ENCODE assay signal across 17 cellular contexts in genomic region chr21:21712761-21713558, GRCh38.
DNase-seq lines count a peak whose midpoint lies in the region; ATAC-seq and TF ChIP-seq lines count a peak whose summit lies in the region.
"Had no signal": no experiment of that assay in that cellular context is flagged by ENCODE, and none has a peak within 500 bp of the region (broad histone marks: within the 10 kb centered on the region; RNA-seq: fewer than 3 reads in every experiment).

No MANE protein-coding gene starts in this region.

- no peak for TF ChIP-seq CTCF in SK-N-SH (IDR thresholded peaks at IDR 0.05)
- TF ChIP-seq CTCF in fibroblast of pulmonary artery (IDR thresholded peaks at IDR 0.05; ENCODE audit: low read length, missing control alignments): no peak

- no peak for TF ChIP-seq RAD21 in SK-N-SH (IDR thresholded peaks at IDR 0.05; ENCODE audit: low read length)

- H3K4me1 ChIP-seq in SK-N-SH (ENCODE audit: control insufficient read depth in 1 of 2, insufficient read depth in 2 of 2, low read depth in 1 of 2, low read length in 1 of 2) (peaks cover 0 to 45% of the 10 kb centered on the region in 2 experiments; a peak in 3 of 4 replicates), skeletal muscle satellite cell (ENCODE audit: control insufficient read depth, insufficient read depth, low read length) (peaks cover 24% of the 10 kb centered on the region)
- H3K4me1 ChIP-seq: gastrocnemius medialis, vagina had no signal

- H3K27ac ChIP-seq in SK-N-SH (ENCODE audit: low read depth in 2 of 2, low read length in 1 of 2): peak overlapping the region; percentile 82 to 93; a peak in 3 of 4 replicates
- H3K27ac ChIP-seq: gastrocnemius medialis, vagina, VCaP had no signal

- H4K20me1 ChIP-seq in SK-N-SH (ENCODE audit: insufficient read depth): no peaks in the 10 kb centered on the region

- no peaks in the 10 kb centered on the region for H3K9me2 ChIP-seq in SK-N-SH

- H3K4me3 ChIP-seq in SK-N-SH (ENCODE audit: low read depth in 2 of 2, low read length in 1 of 2) (peak overlapping the region in 1 of 2 experiments; percentile 10; a peak in 2 of 4 replicates), fibroblast of pulmonary artery (replicated peaks; ENCODE audit: low read depth, low read length) (no peak overlapping the region), skeletal muscle satellite cell (ENCODE audit: low read length) (no peak overlapping the region)
- H3K4me3 ChIP-seq: gastrocnemius medialis, lung, vagina had no signal

- H3K4me2 ChIP-seq in SK-N-SH (peak overlapping the region; percentile 38), skeletal muscle satellite cell (ENCODE audit: low read length) (peak overlapping the region; percentile 31)

- CTCF ChIA-PET in SK-N-SH (lab: Yijun Ruan, JAX): no interaction called here

- 45% methylated on average over 4 of the region's 4 CpGs for WGBS in SK-N-SH (ENCODE audit: low lambda C conversion rate)

- DNase-seq in GM04504 (ENCODE audit: low read depth): peak; percentile 38
- no peak for DNase-seq in SK-N-SH
- DNase-seq in fibroblast of pulmonary artery (ENCODE audit: low read depth): peak; percentile 78
- no peak for DNase-seq in NCI-H774 (lab: John Stamatoyannopoulos, UW)
- DNase-seq: activated CD8-positive, alpha-beta T cell treated with anti-CD3 and anti-CD28 coated beads, Interleukin-2, amount 10 ng/mL, durations not matched to agents 7 days and 5 days; CD4-positive, CD25-positive, alpha-beta regulatory T cell; gastrocnemius medialis; NCI-H1694; NCI-H526 treated with DMSO at 0.1 percent for 48 hours; PC-3; stimulated activated naive CD4-positive, alpha-beta T cell treated with Interleukin-2 at 50 U/mL for 16 hours had no signal

- no peaks in the 10 kb centered on the region for H3K79me2 ChIP-seq in SK-N-SH (ENCODE audit: insufficient read depth)

- H2AFZ ChIP-seq in SK-N-SH (ENCODE audit: low read depth): peak overlapping the region; percentile 67

- peak in 1 of 2 experiments; percentile 54; a peak in 1 of 4 replicates for TF ChIP-seq EP300 in SK-N-SH (IDR thresholded peaks at IDR 0.05; ENCODE audit: borderline replicate concordance in 1 of 2, low read depth in 1 of 2, low read length in 1 of 2)

- H3K27me3 ChIP-seq in SK-N-SH (ENCODE audit: insufficient read depth) (no peaks in the 10 kb centered on the region), skeletal muscle satellite cell (ENCODE audit: control insufficient read depth, insufficient read depth, low read length) (no peaks in the 10 kb centered on the region)
- H3K27me3 ChIP-seq: gastrocnemius medialis, vagina had no signal

- H3K9me3 ChIP-seq in SK-N-SH (no peaks in the 10 kb centered on the region; the same call in 1 of the 2 replicates), skeletal muscle satellite cell (replicated peaks; ENCODE audit: low read length) (no peaks in the 10 kb centered on the region)
- H3K9me3 ChIP-seq: gastrocnemius medialis, vagina had no signal

- H3F3A ChIP-seq in SK-N-SH (replicated peaks; ENCODE audit: insufficient read depth): peaks cover 50% of the 10 kb centered on the region

- ATAC-seq in GM21786 (IDR thresholded peaks at IDR 0.05; ENCODE audit: unreplicated experiment): no peak
- ATAC-seq in GM21528 (IDR thresholded peaks at IDR 0.05; ENCODE audit: low FRiP score, unreplicated experiment): no peak
- ATAC-seq: activated CD8-positive, alpha-beta T cell treated with anti-CD3 and anti-CD28 coated beads, Interleukin-2, amount 10 ng/mL, durations not matched to agents 7 days and 5 days; gastrocnemius medialis; PC-3 had no signal

- H3K9ac ChIP-seq in SK-N-SH (peak overlapping the region; percentile 57; the same call in 1 of the 2 replicates), skeletal muscle satellite cell (ENCODE audit: low read depth, low read length) (peak overlapping the region; percentile 37)

- POLR2A ChIA-PET in SK-N-SH (lab: Yijun Ruan, JAX): no interaction called here

- H3K36me3 ChIP-seq in SK-N-SH (replicated peaks in 1 of 2; ENCODE audit: control insufficient read depth in 1 of 2, insufficient read depth in 2 of 2, low read length in 1 of 2): peaks cover 0 to 6% of the 10 kb centered on the region in 2 experiments
- no peaks in the 10 kb centered on the region for H3K36me3 ChIP-seq in skeletal muscle satellite cell (ENCODE audit: insufficient read depth, low read length)
- H3K36me3 ChIP-seq: gastrocnemius medialis, vagina had no signal

TF ChIP-seq in SK-N-SH, 30 proteins besides CTCF, POLR2A, EP300 and RAD21:
- TF ChIP-seq, protein P1, sequence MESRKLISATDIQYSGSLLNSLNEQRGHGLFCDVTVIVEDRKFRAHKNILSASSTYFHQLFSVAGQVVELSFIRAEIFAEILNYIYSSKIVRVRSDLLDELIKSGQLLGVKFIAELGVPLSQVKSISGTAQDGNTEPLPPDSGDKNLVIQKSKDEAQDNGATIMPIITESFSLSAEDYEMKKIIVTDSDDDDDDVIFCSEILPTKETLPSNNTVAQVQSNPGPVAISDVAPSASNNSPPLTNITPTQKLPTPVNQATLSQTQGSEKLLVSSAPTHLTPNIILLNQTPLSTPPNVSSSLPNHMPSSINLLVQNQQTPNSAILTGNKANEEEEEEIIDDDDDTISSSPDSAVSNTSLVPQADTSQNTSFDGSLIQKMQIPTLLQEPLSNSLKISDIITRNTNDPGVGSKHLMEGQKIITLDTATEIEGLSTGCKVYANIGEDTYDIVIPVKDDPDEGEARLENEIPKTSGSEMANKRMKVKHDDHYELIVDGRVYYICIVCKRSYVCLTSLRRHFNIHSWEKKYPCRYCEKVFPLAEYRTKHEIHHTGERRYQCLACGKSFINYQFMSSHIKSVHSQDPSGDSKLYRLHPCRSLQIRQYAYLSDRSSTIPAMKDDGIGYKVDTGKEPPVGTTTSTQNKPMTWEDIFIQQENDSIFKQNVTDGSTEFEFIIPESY (IDR thresholded peaks at IDR 0.05; ENCODE audit: borderline replicate concordance, low read depth): no peak
- no peak for TF ChIP-seq RFX5 (IDR thresholded peaks at IDR 0.05; ENCODE audit: low read length)
- TF ChIP-seq FOXM1 (IDR thresholded peaks at IDR 0.05; ENCODE audit: low read depth): no peak
- TF ChIP-seq TEAD4 (IDR thresholded peaks at IDR 0.05; ENCODE audit: borderline replicate concordance, insufficient read depth): peak; percentile 13; the same call in 1 of the 2 replicates
- TF ChIP-seq TAF1 (IDR thresholded peaks at IDR 0.05; ENCODE audit: borderline replicate concordance, low read depth, low read length): no peak
- peak; percentile 51; the same call in 1 of the 2 replicates for TF ChIP-seq FOSL2 (IDR thresholded peaks at IDR 0.05; ENCODE audit: borderline replicate concordance, low read depth)
- TF ChIP-seq TCF12 (IDR thresholded peaks at IDR 0.05): peak; percentile 42
- peak; percentile 51 for TF ChIP-seq JUND (IDR thresholded peaks at IDR 0.05)
- peak; percentile 71 for TF ChIP-seq NFIC (IDR thresholded peaks at IDR 0.05; ENCODE audit: borderline replicate concordance)
- 0 out of 2 replicates have a peak, but pooled peaks have one; percentile 9 for TF ChIP-seq RXRA (IDR thresholded peaks at IDR 0.05; ENCODE audit: borderline replicate concordance, low read depth)
- TF ChIP-seq USF2 (IDR thresholded peaks at IDR 0.05; ENCODE audit: borderline replicate concordance, low read depth, low read length): no peak
- TF ChIP-seq MEF2A (IDR thresholded peaks at IDR 0.05; ENCODE audit: borderline replicate concordance, low read depth): 0 out of 2 replicates have a peak, but pooled peaks have one; percentile 25

Comparison
In these comparisons a context has a peak if more than half of its experiments do, and no peak if none do; other contexts are left out.
1. DNase-seq: peak in GM04504 (single experiment) and fibroblast of pulmonary artery (single experiment); none in SK-N-SH (single experiment) and NCI-H774 (single experiment).